In genomic region chr20:9989066-9989724, GRCh38 we compare ENCODE assay signal across 9 cellular contexts. TPM values are rescaled to one million over a fixed set of nuclear protein-coding genes. Genes with fewer than 3 reads are reported as not detected.
A peak's percentile ranks its signal among the peaks of the same experiment; 100 is the strongest.
DNase-seq lines count a peak whose midpoint lies in the region; ATAC-seq, FAIRE-seq and TF ChIP-seq lines count a peak whose summit lies in the region.
"Had no signal": no experiment of that assay in that cellular context is flagged by ENCODE, and none has a peak within 500 bp of the region (broad histone marks: within the 10 kb centered on the region; RNA-seq: fewer than 3 reads in every experiment).

No MANE protein-coding gene starts in this region.

- in situ Hi-C loops in HepG2 (cut with HindIII; ENCODE audit: extremely low pct_ligation_motif_present, low pct_unique_long_range_greater_than_20kb) (loop anchor here (10.0 kb wide), 1 partner anchor 1556 kb away; no protein-coding TSS in a partner anchor), mammary epithelial cell (cut with MboI; ENCODE audit: low sequenced_read_pairs in 2 of 2) (loop anchor here in 1 of 2 donors (25.0 kb wide), 1 partner anchor 648 kb away; no protein-coding TSS in a partner anchor)

- H2AFZ ChIP-seq in HepG2 (ENCODE audit: low read length) (no peak overlapping the region), mammary epithelial cell (ENCODE audit: low read depth, low read length) (no peak overlapping the region)

- H3K9me3 Mint-ChIP-seq in activated T-helper 17 cell treated with anti-CD3 and anti-CD28 coated beads, Interleukin-2, amount 50 U/mL, for 72 hours = no peaks in the 10 kb centered on the region
- no peaks in the 10 kb centered on the region for H3K9me3 Mint-ChIP-seq in activated naive CD4-positive, alpha-beta T cell treated with anti-CD3 and anti-CD28 coated beads for 36 hours
- H3K9me3 Mint-ChIP-seq in activated T-cell treated with anti-CD3 and anti-CD28 coated beads, Interleukin-2, amount 50 U/mL, for 72 hours = no peaks in the 10 kb centered on the region

- CTCF ChIA-PET in HepG2 (lab: Yijun Ruan, JAX; ENCODE audit: low intra/inter-chr PET ratio, low total read pairs) (no interaction called here), mammary epithelial cell (lab: Charles Lee; ENCODE audit: low non-redundant PET) (interaction anchor here (0.6 kb wide), 1 partner anchor 1190 kb away, joined by 3 read pairs; no protein-coding TSS in a partner anchor)
- CTCF ChIA-PET in activated naive CD4-positive, alpha-beta T cell treated with anti-CD3 and anti-CD28 coated beads for 36 hours (lab: Charles Lee) = no interaction called here

- ATAC-seq in right lobe of liver (peak in 3 of 4 donors; percentile 24 to 64 (median 59)), HepG2 (no peak), left lung (peak; percentile 88)
- no peak for ATAC-seq in activated T-helper 17 cell treated with anti-CD3 and anti-CD28 coated beads, Interleukin-2, amount 50 U/mL, for 72 hours (replicated peaks)
- no peak for ATAC-seq in activated T-cell treated with anti-CD3 and anti-CD28 coated beads, Interleukin-2, amount 50 U/mL, for 72 hours (replicated peaks in 1 of 2)
- ATAC-seq: psoas muscle had no signal

- TF ChIP-seq EP300 in HepG2 (IDR thresholded peaks at IDR 0.05; ENCODE audit: low read depth in 2 of 2, low read length in 2 of 2) (no peak), HepG2 (CRISPR knock-in tag; IDR thresholded peaks at IDR 0.05; ENCODE audit: borderline replicate concordance) (no peak)

- H3K27me3 ChIP-seq in right lobe of liver (no peaks in the 10 kb centered on the region), HepG2 (ENCODE audit: control insufficient read depth in 1 of 2, insufficient read depth in 2 of 2, low read length in 2 of 2) (no peaks in the 10 kb centered on the region; a peak in 1 of 5 replicates), mammary epithelial cell (ENCODE audit: insufficient read depth, low read length) (no peaks in the 10 kb centered on the region), left lung (no peaks in the 10 kb centered on the region)

- peaks cover 15% of the 10 kb centered on the region for H3K27me3 Mint-ChIP-seq in activated T-helper 17 cell treated with anti-CD3 and anti-CD28 coated beads, Interleukin-2, amount 50 U/mL, for 72 hours
- peaks cover 4% of the 10 kb centered on the region for H3K27me3 Mint-ChIP-seq in activated naive CD4-positive, alpha-beta T cell treated with anti-CD3 and anti-CD28 coated beads for 36 hours (ENCODE audit: low read depth)
- peaks cover 13% of the 10 kb centered on the region for H3K27me3 Mint-ChIP-seq in activated T-cell treated with anti-CD3 and anti-CD28 coated beads, Interleukin-2, amount 50 U/mL, for 72 hours (ENCODE audit: low read depth)

- no peak for TF ChIP-seq RAD21 in HepG2 (CRISPR knock-in tag; IDR thresholded peaks at IDR 0.05)

- no peak overlapping the region for H3K4me3 Mint-ChIP-seq in activated T-helper 17 cell treated with anti-CD3 and anti-CD28 coated beads, Interleukin-2, amount 50 U/mL, for 72 hours
- no peak overlapping the region for H3K4me3 Mint-ChIP-seq in activated naive CD4-positive, alpha-beta T cell treated with anti-CD3 and anti-CD28 coated beads for 36 hours
- H3K4me3 Mint-ChIP-seq in activated T-cell treated with anti-CD3 and anti-CD28 coated beads, Interleukin-2, amount 50 U/mL, for 72 hours = no peak overlapping the region

- H4K20me1 ChIP-seq in HepG2 (ENCODE audit: insufficient read depth, low read length) (no peaks in the 10 kb centered on the region), mammary epithelial cell (ENCODE audit: insufficient read depth, low read length) (no peaks in the 10 kb centered on the region)

- TF ChIP-seq CTCF in right lobe of liver (IDR thresholded peaks at IDR 0.05) (no peak), HepG2 (CRISPR knock-in tag; IDR thresholded peaks at IDR 0.05) (no peak), mammary epithelial cell (conservative IDR thresholded peaks at IDR 0.05 in 1 of 2, IDR thresholded peaks at IDR 0.05 in 1 of 2; ENCODE audit: extremely low read depth in 1 of 2, insufficient read depth in 1 of 2, low read depth in 1 of 2, low read length in 2 of 2) (no peak), left lung (IDR thresholded peaks at IDR 0.05) (no peak)

- H3K4me3 ChIP-seq in right lobe of liver = no peak overlapping the region
- H3K4me3 ChIP-seq in HepG2 (replicated peaks in 1 of 3; ENCODE audit: insufficient read depth in 1 of 3, low read depth in 2 of 3, low read length in 3 of 3) = no peak overlapping the region
- no peak overlapping the region for H3K4me3 ChIP-seq in mammary epithelial cell (replicated peaks in 1 of 3; ENCODE audit: insufficient read depth in 1 of 3, low read depth in 2 of 3, low read length in 3 of 3)
- H3K4me3 ChIP-seq in left lung = no peak overlapping the region
- H3K4me3 ChIP-seq: psoas muscle had no signal

- H3K27ac Mint-ChIP-seq in activated T-helper 17 cell treated with anti-CD3 and anti-CD28 coated beads, Interleukin-2, amount 50 U/mL, for 72 hours = no peak overlapping the region
- H3K27ac Mint-ChIP-seq in activated naive CD4-positive, alpha-beta T cell treated with anti-CD3 and anti-CD28 coated beads for 36 hours = no peak overlapping the region
- H3K27ac Mint-ChIP-seq in activated T-cell treated with anti-CD3 and anti-CD28 coated beads, Interleukin-2, amount 50 U/mL, for 72 hours = no peak overlapping the region

- dilution Hi-C loops in mammary epithelial cell (cut with HindIII; ENCODE audit: low sequenced_read_pairs) = no loop called here

- TF ChIP-seq POLR2A in right lobe of liver (IDR thresholded peaks at IDR 0.05) (no peak), HepG2 (IDR thresholded peaks at IDR 0.05; ENCODE audit: insufficient read depth in 1 of 2, low read depth in 2 of 2, low read length in 2 of 2) (no peak)

- no peak for FAIRE-seq in HepG2 (lab: Jason Lieb, UNC)

- no peak overlapping the region for H3K27ac ChIP-seq in right lobe of liver
- H3K27ac ChIP-seq in HepG2 (ENCODE audit: extremely low read length, insufficient read depth, low read length) = no peak overlapping the region
- H3K27ac ChIP-seq in mammary epithelial cell (ENCODE audit: insufficient read depth, low read depth, low read length) = no peak overlapping the region
- peak overlapping the region; percentile 64 to 67 for H3K27ac ChIP-seq in left lung
- H3K27ac ChIP-seq: psoas muscle had no signal

- 30% methylated on average over 1 of the region's 1 CpG for WGBS in right lobe of liver (ENCODE audit: insufficient coverage, low coverage, low lambda C conversion rate, missing lambda C conversion rate)
- 0% methylated on average over 1 of the region's 1 CpG for WGBS in HepG2 (ENCODE audit: low lambda C conversion rate)
- 0% methylated on average over 1 of the region's 1 CpG for WGBS in mammary epithelial cell (ENCODE audit: low coverage, missing lambda C conversion rate)

- BruUV-seq in HepG2 (replicated peaks; lab: Mats Ljungman, UMichigan) (no TSS peak), mammary epithelial cell (replicated peaks; lab: Mats Ljungman, UMichigan) (no TSS peak)

- H3K9ac ChIP-seq in HepG2 (ENCODE audit: insufficient read depth, low read depth, low read length) (no peak overlapping the region), mammary epithelial cell (ENCODE audit: insufficient read depth, low read length) (no peak overlapping the region)

- H3K4me1 Mint-ChIP-seq in activated T-helper 17 cell treated with anti-CD3 and anti-CD28 coated beads, Interleukin-2, amount 50 U/mL, for 72 hours = no peaks in the 10 kb centered on the region
- H3K4me1 Mint-ChIP-seq in activated naive CD4-positive, alpha-beta T cell treated with anti-CD3 and anti-CD28 coated beads for 36 hours (ENCODE audit: low read depth) = no peaks in the 10 kb centered on the region
- no peaks in the 10 kb centered on the region for H3K4me1 Mint-ChIP-seq in activated T-cell treated with anti-CD3 and anti-CD28 coated beads, Interleukin-2, amount 50 U/mL, for 72 hours (ENCODE audit: low read depth)

- no peaks in the 10 kb centered on the region for H3K36me3 ChIP-seq in right lobe of liver
- H3K36me3 ChIP-seq in HepG2 (replicated peaks in 1 of 2; ENCODE audit: control insufficient read depth in 1 of 2, insufficient read depth in 2 of 2, low read length in 2 of 2) = no peaks in the 10 kb centered on the region
- H3K36me3 ChIP-seq in mammary epithelial cell (ENCODE audit: insufficient read depth, low read length) = no peaks in the 10 kb centered on the region
- no peaks in the 10 kb centered on the region for H3K36me3 ChIP-seq in left lung

- no peak overlapping the region for H3K4me2 ChIP-seq in HepG2 (ENCODE audit: low read depth, low read length)
- no peak overlapping the region for H3K4me2 ChIP-seq in mammary epithelial cell (ENCODE audit: insufficient read depth, low read depth, low read length)

- H3K36me3 Mint-ChIP-seq in activated T-helper 17 cell treated with anti-CD3 and anti-CD28 coated beads, Interleukin-2, amount 50 U/mL, for 72 hours (ENCODE audit: low read depth) = no peaks in the 10 kb centered on the region
- no peaks in the 10 kb centered on the region for H3K36me3 Mint-ChIP-seq in activated naive CD4-positive, alpha-beta T cell treated with anti-CD3 and anti-CD28 coated beads for 36 hours (ENCODE audit: low read depth)
- no peaks in the 10 kb centered on the region for H3K36me3 Mint-ChIP-seq in activated T-cell treated with anti-CD3 and anti-CD28 coated beads, Interleukin-2, amount 50 U/mL, for 72 hours (ENCODE audit: insufficient read depth in 2 of 2)

- H3K79me2 ChIP-seq in HepG2 (ENCODE audit: insufficient read depth, low read length) = no peaks in the 10 kb centered on the region
- H3K79me2 ChIP-seq in mammary epithelial cell (ENCODE audit: insufficient read depth, low read length) = no peaks in the 10 kb centered on the region

- POLR2A ChIA-PET in HepG2 (lab: Yijun Ruan, JAX) = no interaction called here

- intact Hi-C loops in right lobe of liver (cut with DNase I) = loop anchor here in 1 of 2 donors (10.0 kb wide), 1 partner anchor 96 kb away; no protein-coding TSS in a partner anchor
- intact Hi-C loops in HepG2 (cut with micrococcal nuclease; ENCODE audit: unreplicated experiment) = no loop called here
- intact Hi-C loops in mammary epithelial cell (cut with micrococcal nuclease) = no loop called here
- intact Hi-C loops in left lung (cut with DNase I) = no loop called here
- intact Hi-C loops in activated naive CD4-positive, alpha-beta T cell treated with anti-CD3 and anti-CD28 coated beads for 36 hours (cut with micrococcal nuclease) = no loop called here

- DNase-seq in right lobe of liver (no peak), HepG2 (ENCODE audit: low spot score) (no peak), mammary epithelial cell (peak; percentile 56), left lung (no peak), T-helper 9 cell (no peak)
- no peak for DNase-seq in activated naive CD4-positive, alpha-beta T cell treated with anti-CD3 and anti-CD28 coated beads for 36 hours
- no peak for DNase-seq in activated T-cell treated with anti-CD3 and anti-CD28 coated beads, Interleukin-2, amount 50 U/mL, for 72 hours
- DNase-seq: psoas muscle had no signal

- no peaks in the 10 kb centered on the region for H3K9me3 ChIP-seq in right lobe of liver
- H3K9me3 ChIP-seq in HepG2 (ENCODE audit: low read length) = no peaks in the 10 kb centered on the region
- H3K9me3 ChIP-seq in mammary epithelial cell (replicated peaks; ENCODE audit: insufficient read depth, low read length) = no peaks in the 10 kb centered on the region
- no peaks in the 10 kb centered on the region for H3K9me3 ChIP-seq in left lung
- H3K9me3 ChIP-seq: psoas muscle had no signal

- H3K4me1 ChIP-seq in right lobe of liver = no peaks in the 10 kb centered on the region
- H3K4me1 ChIP-seq in HepG2 (ENCODE audit: insufficient read depth, low read length) = no peaks in the 10 kb centered on the region
- peaks cover 3% of the 10 kb centered on the region for H3K4me1 ChIP-seq in mammary epithelial cell (ENCODE audit: insufficient read depth, low read length)
- H3K4me1 ChIP-seq in left lung = peaks cover 0 to 18% of the 10 kb centered on the region in 2 donors
- H3K4me1 ChIP-seq: psoas muscle had no signal

RNA-seq across cellular contexts. Expression of gene ANKEF1, which starts 45.6 kb away (rescaled TPM):
- 1 to 10 TPM; 3.9 to 9.2 (median 5.1) TPM for total RNA-seq in right lobe of liver
- 8.6 and 11.8 TPM in 2 replicates for total RNA-seq in HepG2 (2016; rRNA removed; fragmentation: Illumina TruSeq; extraction: Trizol)
- 2.0 and 2.4 TPM in 2 replicates for total RNA-seq in HepG2 (2016; cell fraction: cytosol; rRNA removed; fragmentation: Illumina TruSeq; extraction: Trizol; ENCODE audit: low read depth)
- 9.2 and 10.5 TPM in 2 replicates for total RNA-seq in HepG2 (2016; cell fraction: insoluble cytoplasmic fraction; rRNA removed; fragmentation: Illumina TruSeq; extraction: Trizol)
- 5.8 and 6.0 TPM in 2 replicates for total RNA-seq in HepG2 (2016; cell fraction: membrane; rRNA removed; fragmentation: Illumina TruSeq; extraction: Trizol)
- total RNA-seq in HepG2 (2016; cell fraction: nucleus; rRNA removed; fragmentation: Illumina TruSeq; extraction: Trizol) = 6.2 and 6.9 TPM in 2 replicates
- 3.0 and 3.1 TPM in 2 replicates for polyA plus RNA-seq in HepG2 (2011; rRNA removed)
- 1.6 and 2.6 TPM in 2 replicates for polyA plus RNA-seq in HepG2 (2011; cell fraction: cytosol; rRNA removed)
- 1.8 and 2.0 TPM in 2 replicates for polyA plus RNA-seq in HepG2 (2011; cell fraction: nucleus; rRNA removed)
- 4.1 and 4.7 TPM in 2 replicates for polyA plus RNA-seq in HepG2 (2012)
- polyA plus RNA-seq in HepG2 (2016; cell fraction: cytosol; fragmentation: Illumina TruSeq; extraction: Trizol; ENCODE audit: low read depth) = 1.0 and 1.3 TPM in 2 replicates
- polyA plus RNA-seq in HepG2 (2016; cell fraction: insoluble cytoplasmic fraction; fragmentation: Illumina TruSeq; extraction: Trizol; ENCODE audit: low read depth) = 8.5 and 8.6 TPM in 2 replicates
- 2.5 and 2.8 TPM in 2 replicates for polyA plus RNA-seq in HepG2 (2016; cell fraction: membrane; fragmentation: Illumina TruSeq; extraction: Trizol; ENCODE audit: low read depth)
- polyA plus RNA-seq in HepG2 (2016; cell fraction: nucleus; fragmentation: Illumina TruSeq; extraction: Trizol; ENCODE audit: insufficient read depth, low read depth) = 5.3 and 5.7 TPM in 2 replicates
- 4.2 and 5.4 TPM in 2 replicates for polyA minus RNA-seq in HepG2 (2011; rRNA and poly(A)+ RNA removed; ENCODE audit: low replicate concordance)
- polyA minus RNA-seq in HepG2 (2011; cell fraction: cytosol; rRNA and poly(A)+ RNA removed) = 4.5 and 5.0 TPM in 2 replicates
- 9.0 and 10.7 TPM in 2 replicates for polyA minus RNA-seq in HepG2 (2011; cell fraction: nucleus; rRNA and poly(A)+ RNA removed)
- total RNA-seq in mammary epithelial cell = 1 to 10 TPM; 4.8 to 7.2 TPM
- 4.4 TPM for polyA plus RNA-seq in mammary epithelial cell
- 3.4 TPM for polyA minus RNA-seq in mammary epithelial cell
- 1 to 10 TPM; 6.1 to 7.4 TPM for total RNA-seq in left lung
- total RNA-seq in activated T-helper 17 cell treated with anti-CD3 and anti-CD28 coated beads, Interleukin-2, amount 50 U/mL, for 72 hours = 1 to 10 TPM; 1.2 to 2.4 TPM
- total RNA-seq in activated naive CD4-positive, alpha-beta T cell treated with anti-CD3 and anti-CD28 coated beads for 36 hours = 1 to 10 TPM; 2.8 to 3.2 TPM
- 1 to 10 TPM; 4.2 to 5.8 TPM for total RNA-seq in activated T-cell treated with anti-CD3 and anti-CD28 coated beads, Interleukin-2, amount 50 U/mL, for 72 hours

Comparison
In these comparisons a context has a peak if more than half of its experiments do, and no peak if none do; other contexts are left out.
1. ATAC-seq: peak in right lobe of liver (3 of 4) and left lung (single experiment); none in HepG2 (single experiment), activated T-helper 17 cell treated with anti-CD3 and anti-CD28 coated beads, Interleukin-2, amount 50 U/mL, for 72 hours (single experiment) and activated T-cell treated with anti-CD3 and anti-CD28 coated beads, Interleukin-2, amount 50 U/mL, for 72 hours (0 of 2).
2. H3K27ac ChIP-seq: peak in left lung (2 of 2); none in right lobe of liver (0 of 3), HepG2 (single experiment) and mammary epithelial cell (single experiment).